Comparison of ENCODE assay signal across 17 cellular contexts in genomic region chr5:56683733-56684132, GRCh38.
DNase-seq lines count a peak whose midpoint lies in the region; ATAC-seq, FAIRE-seq and TF ChIP-seq lines count a peak whose summit lies in the region.
"Had no signal": no experiment of that assay in that cellular context is flagged by ENCODE, and none has a peak within 500 bp of the region (broad histone marks: within the 10 kb centered on the region; RNA-seq: fewer than 3 reads in every experiment).

No MANE protein-coding gene starts in this region.

- TF ChIP-seq CTCF in CD4-positive, alpha-beta T cell (IDR thresholded peaks at IDR 0.05), result no peak
- TF ChIP-seq CTCF in OCI-LY7 (conservative IDR thresholded peaks at IDR 0.05; ENCODE audit: low read length) (no peak), esophagus squamous epithelium (IDR thresholded peaks at IDR 0.05) (no peak), D721Med (IDR thresholded peaks at IDR 0.05; ENCODE audit: insufficient read depth, missing control alignments) (no peak)

- CTCF ChIA-PET in CD4-positive, alpha-beta T cell (lab: Charles Lee), result no interaction called here
- CTCF ChIA-PET in OCI-LY7 (lab: Charles Lee; ENCODE audit: unreplicated experiment), result interaction anchor here (0.9 kb wide), 1 partner anchor 14 kb away, joined by 4 read pairs; no protein-coding TSS in a partner anchor

- H3K9me3 Mint-ChIP-seq in CD4-positive, alpha-beta T cell, result peaks cover 6% of the 10 kb centered on the region
- peaks cover 6% of the 10 kb centered on the region for H3K9me3 Mint-ChIP-seq in stimulated activated memory B cell treated with anti-CD40 and anti-IgM and Interleukin-4, amounts not matched to agents 10 μg/mL and 1 μg/mL and 100 μg/mL, for 72 hours
- H3K9me3 Mint-ChIP-seq: CD8-positive, alpha-beta memory T cell had no signal

- H3K4me2 ChIP-seq in OCI-LY7 (ENCODE audit: low read length), result no peak overlapping the region

- POLR2A ChIA-PET in CD4-positive, alpha-beta T cell (lab: Charles Lee), result interaction anchor here (0.7 to 1.6 kb wide), 2 partner anchors 14 to 132 kb away, joined by 3 to 7 read pairs; no protein-coding TSS in a partner anchor
- POLR2A ChIA-PET in OCI-LY7 (lab: Charles Lee), result interaction anchor here (1.1 to 1.8 kb wide), 3 partner anchors 9 to 15 kb away, joined by 5 to 15 read pairs (median 7); no protein-coding TSS in a partner anchor

- no peaks in the 10 kb centered on the region for H3K79me2 ChIP-seq in OCI-LY7 (ENCODE audit: insufficient read depth, low read depth, low read length)

- H4K20me1 ChIP-seq in OCI-LY7 (ENCODE audit: insufficient read depth, low read length), result no peaks in the 10 kb centered on the region

- peak overlapping the region; percentile 81; the same call in 1 of the 2 replicates for H2AFZ ChIP-seq in OCI-LY7 (ENCODE audit: low read length)
- H2AFZ ChIP-seq: GM23248 had no signal

- no peak for TF ChIP-seq POLR2A in esophagus squamous epithelium (IDR thresholded peaks at IDR 0.05)

- H3K27me3 ChIP-seq in CD4-positive, alpha-beta T cell (ENCODE audit: control insufficient read depth, insufficient read depth, low read length), result no peaks in the 10 kb centered on the region
- no peaks in the 10 kb centered on the region for H3K27me3 ChIP-seq in esophagus squamous epithelium
- H3K27me3 ChIP-seq in aorta (ENCODE audit: control insufficient read depth in 1 of 2, insufficient read depth in 2 of 2, low read length in 1 of 2), result no peaks in the 10 kb centered on the region

- H3K9me2 ChIP-seq in OCI-LY7 (ENCODE audit: insufficient read depth, low read length), result no peaks in the 10 kb centered on the region

- no peak for FAIRE-seq in D721Med (lab: Jason Lieb, UNC)
- FAIRE-seq: GM12878, GM18507, H54 had no signal

- H3K27me3 Mint-ChIP-seq in CD4-positive, alpha-beta T cell, result no peaks in the 10 kb centered on the region
- H3K27me3 Mint-ChIP-seq in stimulated activated memory B cell treated with anti-CD40 and anti-IgM and Interleukin-4, amounts not matched to agents 10 μg/mL and 1 μg/mL and 100 μg/mL, for 72 hours, result no peaks in the 10 kb centered on the region

- no peak for ATAC-seq in CD4-positive, alpha-beta T cell (ENCODE audit: poor library complexity)
- ATAC-seq in stimulated activated memory B cell treated with anti-CD40 and anti-IgM and Interleukin-4, amounts not matched to agents 10 μg/mL and 1 μg/mL and 100 μg/mL, for 72 hours, result no peak
- ATAC-seq in aorta (ENCODE audit: low FRiP score), result no peak
- ATAC-seq: GM12878 had no signal

- H3K4me1 ChIP-seq in OCI-LY7 (ENCODE audit: insufficient read depth, low read length, poor library complexity, severe bottlenecking), result peaks cover 66% of the 10 kb centered on the region
- peaks cover 0 to 62% (median 20%) of the 10 kb centered on the region in 3 donors for H3K4me1 ChIP-seq in esophagus squamous epithelium
- no peaks in the 10 kb centered on the region for H3K4me1 ChIP-seq in aorta (ENCODE audit: control insufficient read depth in 1 of 2, insufficient read depth in 2 of 2, low read length in 2 of 2)

- peaks cover 97% of the 10 kb centered on the region for H3K4me1 Mint-ChIP-seq in CD4-positive, alpha-beta T cell (ENCODE audit: low read depth)
- peaks cover 60% of the 10 kb centered on the region for H3K4me1 Mint-ChIP-seq in stimulated activated memory B cell treated with anti-CD40 and anti-IgM and Interleukin-4, amounts not matched to agents 10 μg/mL and 1 μg/mL and 100 μg/mL, for 72 hours

- peak overlapping the region; percentile 40 for H3K27ac Mint-ChIP-seq in CD4-positive, alpha-beta T cell
- peak overlapping the region; percentile 30 for H3K27ac Mint-ChIP-seq in stimulated activated memory B cell treated with anti-CD40 and anti-IgM and Interleukin-4, amounts not matched to agents 10 μg/mL and 1 μg/mL and 100 μg/mL, for 72 hours

- H3K27ac ChIP-seq in CD4-positive, alpha-beta T cell (ENCODE audit: low read depth, low read length), result no peak overlapping the region
- H3K27ac ChIP-seq in OCI-LY7 (ENCODE audit: low read depth, low read length, poor library complexity, severe bottlenecking) (no peak overlapping the region), esophagus squamous epithelium (peak overlapping the region in 3 of 4 donors; percentile 20 to 49 (median 41)), aorta (ENCODE audit: low read depth in 1 of 2, low read length in 2 of 2) (no peak overlapping the region)
- H3K27ac ChIP-seq: GM23248, HL-60 had no signal

- H3K4me3 Mint-ChIP-seq in CD4-positive, alpha-beta T cell, result no peak overlapping the region
- no peak overlapping the region for H3K4me3 Mint-ChIP-seq in stimulated activated memory B cell treated with anti-CD40 and anti-IgM and Interleukin-4, amounts not matched to agents 10 μg/mL and 1 μg/mL and 100 μg/mL, for 72 hours
- H3K4me3 Mint-ChIP-seq: CD8-positive, alpha-beta memory T cell had no signal

- WGBS in esophagus squamous epithelium, 2 donors, result 87 to 93% methylated on average over 2 of the region's 2 CpGs
- 97 to 98% methylated on average over 2 of the region's 2 CpGs for WGBS in aorta, 2 donors

- H3K36me3 Mint-ChIP-seq in CD4-positive, alpha-beta T cell (ENCODE audit: low read depth), result no peaks in the 10 kb centered on the region
- peaks cover 5% of the 10 kb centered on the region for H3K36me3 Mint-ChIP-seq in stimulated activated memory B cell treated with anti-CD40 and anti-IgM and Interleukin-4, amounts not matched to agents 10 μg/mL and 1 μg/mL and 100 μg/mL, for 72 hours

- intact Hi-C loops in CD4-positive, alpha-beta T cell (cut with DNase I, micrococcal nuclease), result loop anchor here in 1 of 2 experiments (5.0 kb wide), 1 partner anchor 129 kb away; no protein-coding TSS in a partner anchor
- intact Hi-C loops in OCI-LY7 (cut with micrococcal nuclease; ENCODE audit: unreplicated experiment), result loop anchor here (10.0 kb wide), 1 partner anchor 491 kb away; the partner anchor contains the start of gene GPBP1
- intact Hi-C loops in esophagus squamous epithelium (cut with DNase I), result no loop called here
- intact Hi-C loops in aorta (cut with DNase I), result no loop called here

- H3K4me3 ChIP-seq in OCI-LY7 (ENCODE audit: low read depth, low read length, poor library complexity, severe bottlenecking), result no peak overlapping the region
- H3K4me3 ChIP-seq in esophagus squamous epithelium, result no peak overlapping the region
- H3K4me3 ChIP-seq in aorta (ENCODE audit: low read length in 2 of 2), result no peak overlapping the region
- H3K4me3 ChIP-seq: GM12878, GM23248 had no signal

- H3K9me3 ChIP-seq in CD4-positive, alpha-beta T cell (ENCODE audit: control insufficient read depth, low read length), result no peaks in the 10 kb centered on the region
- H3K9me3 ChIP-seq in OCI-LY7 (ENCODE audit: low read length) (peaks cover 7% of the 10 kb centered on the region; the same call in 1 of the 2 replicates), esophagus squamous epithelium (no peaks in the 10 kb centered on the region), aorta (ENCODE audit: control insufficient read depth, low read length) (peaks cover 2% of the 10 kb centered on the region)

- no peak for DNase-seq in CD4-positive, alpha-beta T cell
- DNase-seq in OCI-LY7 (ENCODE audit: low spot score) (no peak), esophagus squamous epithelium (lab: John Stamatoyannopoulos, UW) (no peak), aorta (no peak), D721Med (ENCODE audit: insufficient read length, low spot score) (no peak), A172 (ENCODE audit: low spot score) (no peak)
- DNase-seq: AML-193; C1 segment of cervical spinal cord; CD8-positive, alpha-beta memory T cell; DMS 273 treated with DMSO at 0.1 percent for 48 hours; GM23248; KBM-7 had no signal

- no peaks in the 10 kb centered on the region for H3K36me3 ChIP-seq in OCI-LY7 (ENCODE audit: insufficient read depth, low read length)
- no peaks in the 10 kb centered on the region for H3K36me3 ChIP-seq in esophagus squamous epithelium
- no peaks in the 10 kb centered on the region for H3K36me3 ChIP-seq in aorta (ENCODE audit: control insufficient read depth in 1 of 2, insufficient read depth in 2 of 2, low read length in 1 of 2)

- BruUV-seq in OCI-LY7 (replicated peaks; lab: Mats Ljungman, UMichigan), result no TSS peak

Comparison
In these comparisons a context has a peak if more than half of its experiments do, and no peak if none do; other contexts are left out.
1. H3K27ac ChIP-seq: peak in esophagus squamous epithelium (3 of 4); none in CD4-positive, alpha-beta T cell (single experiment), OCI-LY7 (single experiment) and aorta (0 of 2).